In genomic region chr14:104912053-104912452, GRCh38 we compare ENCODE assay signal across 5 cellular contexts.
"Had no signal": no experiment of that assay in that cellular context is flagged by ENCODE, and none has a peak within 500 bp of the region (broad histone marks: within the 10 kb centered on the region; RNA-seq: fewer than 3 reads in every experiment).

No MANE protein-coding gene starts in this region.

- H3K4me3 ChIP-seq: GM23338 had no signal

- ATAC-seq: GM23338 had no signal

- DNase-seq: H9, HCEC 1CT, HFFc6, KG1 had no signal
